ENCODE assay signal across 8 cellular contexts in the genomic region with DNA sequence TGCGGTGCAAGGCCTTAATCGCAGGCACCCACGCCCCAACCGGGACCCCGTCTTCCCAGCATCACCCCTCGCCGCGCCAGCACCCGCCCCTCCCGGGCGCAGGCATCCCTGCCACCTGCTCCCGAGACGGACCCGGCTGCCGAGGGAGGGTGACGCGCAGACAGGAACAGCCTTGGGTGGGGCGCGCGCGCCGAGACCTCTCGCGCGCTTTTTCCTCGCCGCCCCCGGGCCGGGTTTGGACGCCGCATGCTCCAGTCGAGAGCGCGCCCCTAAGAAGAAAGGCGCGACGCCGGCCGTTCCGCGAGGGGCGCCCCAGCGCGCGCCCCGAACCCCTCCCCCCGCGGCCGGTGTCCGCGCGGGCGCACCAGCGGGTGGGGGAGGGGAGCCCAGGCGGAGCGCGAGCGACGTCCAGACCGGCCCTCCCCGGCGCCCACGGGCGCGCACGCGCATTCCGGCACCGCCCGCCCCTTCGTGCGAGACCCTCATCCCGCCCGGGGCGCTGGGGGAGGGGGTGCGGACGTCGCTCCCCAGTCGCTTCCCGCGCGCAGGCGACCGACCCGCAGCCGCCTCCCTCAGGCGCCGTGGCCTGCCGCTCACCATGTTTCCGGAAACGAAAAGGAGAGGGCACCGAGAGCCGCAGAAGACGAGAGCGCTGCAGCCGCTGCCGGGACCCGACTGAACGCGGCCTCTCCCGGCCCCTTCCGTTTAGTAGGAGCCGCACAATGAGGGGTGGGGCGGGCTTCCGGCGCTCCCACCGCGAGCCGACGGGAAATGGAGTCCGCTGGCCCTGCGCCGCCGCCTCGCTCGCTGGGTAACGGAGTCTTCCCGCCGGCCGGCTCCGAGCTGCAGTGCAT. TPM values are rescaled to one million over a fixed set of nuclear protein-coding genes. Genes with fewer than 3 reads are reported as not detected.
DNase-seq lines count a peak whose midpoint lies in the region; ATAC-seq and TF ChIP-seq lines count a peak whose summit lies in the region.

A gene (minus strand): TSS at position 681 of the 854 bp plus-strand sequence. CDS start 81 bp downstream, at position 600.

- peak within 1 kb of the TSS; percentile 97 for H3K27ac ChIP-seq in trophoblast cell (ENCODE audit: low read depth, low read length)
- peak within 1 kb of the TSS; percentile 96 to 99 (median 98) for H3K27ac ChIP-seq in tibial nerve

- TF ChIP-seq EP300 in tibial nerve (IDR thresholded peaks at IDR 0.05): peak; percentile 89 to 99

- intact Hi-C loops in Right ventricle myocardium superior (cut with DNase I): loop anchor here (2.0 kb wide), 1 partner anchor 31 kb away; a partner anchor contains a TSS

- WGBS in trophoblast cell (ENCODE audit: extremely low coverage, insufficient coverage, insufficient read length): no CpG with 5 or more reads among the region's 121 CpGs
- WGBS in tibial nerve, 2 donors: 0% methylated on average over 36 to 54 of the region's 121 CpGs

- H3K27ac Mint-ChIP-seq in activated naive CD8-positive, alpha-beta T cell treated with anti-CD3 and anti-CD28 coated beads, Interleukin-2, amount 50 U/mL, for 24 hours: peak within 1 kb of the TSS; percentile 94

- H2AK5ac ChIP-seq in trophoblast cell (ENCODE audit: low read length): peak within 1 kb of the TSS; percentile 97

- H3K4me1 Mint-ChIP-seq in activated naive CD8-positive, alpha-beta T cell treated with anti-CD3 and anti-CD28 coated beads, Interleukin-2, amount 50 U/mL, for 24 hours: peaks cover 51% of the 10 kb centered on the region

- peak; percentile 95 to 99 for TF ChIP-seq POLR2A in tibial nerve (IDR thresholded peaks at IDR 0.05)

- H3K9ac ChIP-seq in trophoblast cell (ENCODE audit: low read length): peak within 1 kb of the TSS; percentile 98

- H3K4me3 ChIP-seq in trophoblast cell (ENCODE audit: low read depth, low read length) (peak within 1 kb of the TSS; percentile 98), tibial nerve (peak within 1 kb of the TSS; percentile 88 to 92 (median 90))

- H3K79me1 ChIP-seq in trophoblast cell (ENCODE audit: low read length): peaks cover 30% of the 10 kb centered on the region

- H2BK120ac ChIP-seq in trophoblast cell (ENCODE audit: insufficient read depth, low read length, poor library complexity): peak within 1 kb of the TSS; percentile 93

- H3K27me3 ChIP-seq in trophoblast cell (ENCODE audit: insufficient read depth, low read length) (no peaks in the 10 kb centered on the region), tibial nerve (no peaks in the 10 kb centered on the region)

- DNase-seq in GM10248 (ENCODE audit: extremely low spot score): peak; percentile 90
- DNase-seq in NCI-H1105 treated with DMSO at 0.1 percent for 48 hours (lab: John Stamatoyannopoulos, UW): peak; percentile 98
- DNase-seq in T follicular helper cell (ENCODE audit: low read depth): peak; percentile 95
- DNase-seq in activated naive CD8-positive, alpha-beta T cell treated with anti-CD3 and anti-CD28 coated beads, Interleukin-2, amount 50 U/mL, for 24 hours: peak; percentile 97
- peak; percentile 100 for DNase-seq in Right ventricle myocardium superior
- DNase-seq in trophoblast cell: peak; percentile 98 to 99
- peak; percentile 94 to 97 for DNase-seq in tibial nerve (ENCODE audit: low spot score in 2 of 2)

- H2BK5ac ChIP-seq in trophoblast cell (ENCODE audit: low read depth, low read length, poor library complexity): peak within 1 kb of the TSS; percentile 89

- H3K4me3 Mint-ChIP-seq in activated naive CD8-positive, alpha-beta T cell treated with anti-CD3 and anti-CD28 coated beads, Interleukin-2, amount 50 U/mL, for 24 hours: peak within 1 kb of the TSS; percentile 97

- peak within 1 kb of the TSS; percentile 31 for H2BK12ac ChIP-seq in trophoblast cell (ENCODE audit: low read length)

- peak within 1 kb of the TSS; percentile 95 for H3K18ac ChIP-seq in trophoblast cell (ENCODE audit: low read length)

- H3K4me1 ChIP-seq in trophoblast cell (ENCODE audit: control insufficient read depth in 1 of 2, insufficient read depth in 2 of 2, low read length in 2 of 2) (peaks cover 17 to 18% of the 10 kb centered on the region in 2 experiments), tibial nerve (peaks cover 0 to 62% (median 24%) of the 10 kb centered on the region in 4 donors)

- peaks cover 52 to 53% of the 10 kb centered on the region in 2 experiments for H3K36me3 ChIP-seq in trophoblast cell (ENCODE audit: control insufficient read depth in 1 of 2, insufficient read depth in 2 of 2, low read length in 2 of 2)
- peaks cover 2 to 48% (median 30%) of the 10 kb centered on the region in 3 donors for H3K36me3 ChIP-seq in tibial nerve

- H2AFZ ChIP-seq in trophoblast cell (ENCODE audit: insufficient read depth, low read length, poor library complexity): peak within 1 kb of the TSS; percentile 59

- CTCF ChIA-PET in GM10248 (lab: Yijun Ruan, JAX): interaction anchor here (1.0 to 17.2 kb wide), 6 partner anchors 14 to 132 kb away, joined by 3 to 535 read pairs (median 14); a partner anchor contains a TSS

- peak within 1 kb of the TSS; percentile 99 for H3K14ac ChIP-seq in trophoblast cell (ENCODE audit: low read length)

- ATAC-seq in HG02623 (IDR thresholded peaks at IDR 0.05; ENCODE audit: unreplicated experiment) (peak; percentile 44), Right ventricle myocardium superior (ENCODE audit: poor library complexity) (peak; percentile 8)
- peak; percentile 68 for ATAC-seq in activated naive CD8-positive, alpha-beta T cell treated with anti-CD3 and anti-CD28 coated beads, Interleukin-2, amount 50 U/mL, for 24 hours

- H3K27me3 Mint-ChIP-seq in activated naive CD8-positive, alpha-beta T cell treated with anti-CD3 and anti-CD28 coated beads, Interleukin-2, amount 50 U/mL, for 24 hours: no peaks in the 10 kb centered on the region

- H3K4me2 ChIP-seq in trophoblast cell (ENCODE audit: low read length): peak within 1 kb of the TSS; percentile 91

- peaks cover 52% of the 10 kb centered on the region for H3K36me3 Mint-ChIP-seq in activated naive CD8-positive, alpha-beta T cell treated with anti-CD3 and anti-CD28 coated beads, Interleukin-2, amount 50 U/mL, for 24 hours (ENCODE audit: low read depth)

- H3K9me3 Mint-ChIP-seq in activated naive CD8-positive, alpha-beta T cell treated with anti-CD3 and anti-CD28 coated beads, Interleukin-2, amount 50 U/mL, for 24 hours: no peaks in the 10 kb centered on the region

- H4K8ac ChIP-seq in trophoblast cell (ENCODE audit: low read depth, low read length): peak within 1 kb of the TSS; percentile 59

- H3K79me2 ChIP-seq in trophoblast cell (ENCODE audit: control insufficient read depth, insufficient read depth, low read length, poor library complexity): peaks cover 35% of the 10 kb centered on the region

- H3K9me3 ChIP-seq in trophoblast cell (ENCODE audit: insufficient read depth, low read depth, low read length) (peaks cover 4% of the 10 kb centered on the region), tibial nerve (no peaks in the 10 kb centered on the region)

- POLR2A ChIA-PET in GM10248 (lab: Yijun Ruan, JAX): interaction anchor here (0.5 to 2.8 kb wide), 17 partner anchors 8 to 375 kb away, joined by 3 to 25 read pairs (median 4); a partner anchor contains a TSS

- peak within 1 kb of the TSS; percentile 98 for H4K91ac ChIP-seq in trophoblast cell (ENCODE audit: low read depth, low read length)

- H3K4ac ChIP-seq in trophoblast cell (ENCODE audit: low read depth, low read length): peak within 1 kb of the TSS; percentile 98

- H4K12ac ChIP-seq in trophoblast cell (ENCODE audit: low read depth, low read length): peak within 1 kb of the TSS; percentile 89

- no peak within 1 kb of the TSS for H3K23ac ChIP-seq in trophoblast cell (ENCODE audit: low read length)

- TF ChIP-seq CTCF in GM10248 (IDR thresholded peaks at IDR 0.05; ENCODE audit: control extremely low read depth, extremely low read depth, low read depth, missing control alignments) (no peak), tibial nerve (IDR thresholded peaks at IDR 0.05) (peak in 2 of 5 experiments; percentile 37 to 42)

RNA-seq across cellular contexts. Expression of the gene that starts here (rescaled TPM):
- total RNA-seq in Right ventricle myocardium superior (288 TPM), tibial nerve (100 to 1,000 TPM; 461 to 881 (median 580) TPM)
- polyA plus RNA-seq in trophoblast cell (2013): 1,240 and 1,283 TPM in 2 replicates

Comparison
In these comparisons a context has a peak if more than half of its experiments do, and no peak if none do; other contexts are left out.
1. Peak in every context shown above with its lines: DNase-seq, ATAC-seq, H3K4me3 ChIP-seq and H3K27ac ChIP-seq.
2. ATAC-seq: peak in every context shown above with its lines; median percentile 68 in activated naive CD8-positive, alpha-beta T cell treated with anti-CD3 and anti-CD28 coated beads, Interleukin-2, amount 50 U/mL, for 24 hours; 44 in HG02623; 8 in Right ventricle myocardium superior.